In genomic region chr12:131353826-131354225, GRCh38 we compare ENCODE assay signal across 33 cellular contexts.
"Had no signal": no experiment of that assay in that cellular context is flagged by ENCODE, and none has a peak within 500 bp of the region (broad histone marks: within the 10 kb centered on the region; RNA-seq: fewer than 3 reads in every experiment).

No MANE protein-coding gene starts in this region.

- H3K36me3 Mint-ChIP-seq: activated CD8-positive, alpha-beta memory T cell treated with anti-CD3 and anti-CD28 coated beads, Interleukin-2, amount 10 ng/mL, durations not matched to agents 7 days and 5 days; activated naive CD8-positive, alpha-beta T cell; immature natural killer cell; natural killer cell; stimulated activated memory B cell treated with anti-CD40 and anti-IgM and Interleukin-4, amounts not matched to agents 10 μg/mL and 1 μg/mL and 100 μg/mL, for 72 hours; type B pancreatic cell had no signal

- H3K4me3 Mint-ChIP-seq: activated CD8-positive, alpha-beta memory T cell treated with anti-CD3 and anti-CD28 coated beads, Interleukin-2, amount 10 ng/mL, durations not matched to agents 7 days and 5 days; activated CD8-positive, alpha-beta T cell treated with anti-CD3 and anti-CD28 coated beads for 36 hours; activated naive CD8-positive, alpha-beta T cell; immature natural killer cell; natural killer cell; stimulated activated memory B cell treated with anti-CD40 and anti-IgM and Interleukin-4, amounts not matched to agents 10 μg/mL and 1 μg/mL and 100 μg/mL, for 72 hours; stimulated activated naive CD8-positive, alpha-beta T cell treated with anti-CD3 and anti-CD28 coated beads, Interleukin-15, amount 100 ng/mL, for 72 hours; T-helper 1 cell treated with Interleukin-12 subunit alpha and Interleukin-12 subunit beta and Interleukin-4 antibody, amounts not matched to agents 30 μg/mL and 1 μg/mL, for 36 hours; type B pancreatic cell had no signal

- ATAC-seq: activated CD4-positive, CD25-positive, alpha-beta regulatory T cell treated with anti-CD3 and anti-CD28 coated beads, Interleukin-2, amount 50 U/mL, for 24 hours; activated CD8-positive, alpha-beta memory T cell treated with anti-CD3 and anti-CD28 coated beads, Interleukin-2, amount 10 ng/mL, durations not matched to agents 7 days and 5 days; activated CD8-positive, alpha-beta T cell treated with anti-CD3 and anti-CD28 coated beads for 36 hours; body of pancreas; gastroesophageal sphincter; heart left ventricle; left lobe of liver; lower lobe of right lung; natural killer cell; stimulated activated memory B cell treated with anti-CD40 and anti-IgM and Interleukin-4, amounts not matched to agents 10 μg/mL and 1 μg/mL and 100 μg/mL, for 72 hours; stimulated activated naive CD8-positive, alpha-beta T cell treated with anti-CD3 and anti-CD28 coated beads, Interleukin-15, amount 100 ng/mL, for 72 hours had no signal

- DNase-seq: activated CD4-positive, alpha-beta T cell treated with anti-CD3 and anti-CD28 coated beads for 48 hours; activated CD8-positive, alpha-beta memory T cell treated with anti-CD3 and anti-CD28 coated beads, Interleukin-2, amount 10 ng/mL, durations not matched to agents 7 days and 5 days; activated CD8-positive, alpha-beta T cell treated with anti-CD3 and anti-CD28 coated beads for 36 hours; activated naive CD4-positive, alpha-beta T cell treated with Interleukin-2 at 50 U/mL for 16 hours; activated T-cell treated with anti-CD3 and anti-CD28 coated beads, Interleukin-2, amount 50 U/mL, for 48 hours; body of pancreas; cerebellar nuclear complex; colonic mucosa; dorsolateral prefrontal cortex; effector memory CD4-positive, alpha-beta T cell; erythroblast; heart left ventricle; hypothalamus; immature natural killer cell; lower lobe of right lung; mesenchymal stem cell; natural killer cell; stimulated activated CD4-positive, alpha-beta T cell treated with anti-CD3 and anti-CD28 coated beads, Interleukin-1b, Interleukin-23, amount 100 ng/mL, for 48 hours; stimulated activated CD4-positive, alpha-beta T cell treated with anti-CD3 and anti-CD28 coated beads, Interleukin-4, amount 100 ng/mL, for 4 hours; stimulated activated naive CD8-positive, alpha-beta T cell treated with anti-CD3 and anti-CD28 coated beads, Interleukin-15, amount 100 ng/mL, for 72 hours; substantia nigra; T1000; uterus; WERI-Rb-1 had no signal

- H3K9me3 ChIP-seq: body of pancreas, colonic mucosa, gastroesophageal sphincter, heart left ventricle, lower lobe of right lung, right atrium auricular region, uterus had no signal

- H3K4me1 Mint-ChIP-seq: activated CD8-positive, alpha-beta memory T cell treated with anti-CD3 and anti-CD28 coated beads, Interleukin-2, amount 10 ng/mL, durations not matched to agents 7 days and 5 days; immature natural killer cell; natural killer cell; stimulated activated memory B cell treated with anti-CD40 and anti-IgM and Interleukin-4, amounts not matched to agents 10 μg/mL and 1 μg/mL and 100 μg/mL, for 72 hours; stimulated activated naive CD8-positive, alpha-beta T cell treated with anti-CD3 and anti-CD28 coated beads, Interleukin-15, amount 100 ng/mL, for 72 hours had no signal

- H3K27me3 Mint-ChIP-seq: activated CD8-positive, alpha-beta memory T cell treated with anti-CD3 and anti-CD28 coated beads, Interleukin-2, amount 10 ng/mL, durations not matched to agents 7 days and 5 days had no signal

- H3K27ac Mint-ChIP-seq: activated CD8-positive, alpha-beta memory T cell treated with anti-CD3 and anti-CD28 coated beads, Interleukin-2, amount 10 ng/mL, durations not matched to agents 7 days and 5 days; activated CD8-positive, alpha-beta T cell treated with anti-CD3 and anti-CD28 coated beads for 36 hours; activated naive CD8-positive, alpha-beta T cell; activated T-helper 2 cell treated with anti-CD3 and anti-CD28 coated beads, Interferon-gamma antibody, Interleukin-2, Interleukin-4, amounts not matched to agents 10 μg/mL and 5 μg/mL and 100 μg/mL, durations not matched to agents 14 hours and 24 hours and 36 hours; immature natural killer cell; natural killer cell; stimulated activated memory B cell treated with anti-CD40 and anti-IgM and Interleukin-4, amounts not matched to agents 10 μg/mL and 1 μg/mL and 100 μg/mL, for 72 hours; T-helper 1 cell treated with Interleukin-12 subunit alpha and Interleukin-12 subunit beta and Interleukin-4 antibody, amounts not matched to agents 30 μg/mL and 1 μg/mL, for 36 hours; type B pancreatic cell had no signal
